In genomic region chr5:176365663-176366574, GRCh38 we compare ENCODE assay signal across 8 cellular contexts. TPM values are rescaled to one million over a fixed set of nuclear protein-coding genes. Genes with fewer than 3 reads are reported as not detected.
A peak's percentile ranks its signal among the peaks of the same experiment; 100 is the strongest.
DNase-seq lines count a peak whose midpoint lies in the region; ATAC-seq and TF ChIP-seq lines count a peak whose summit lies in the region.

No MANE protein-coding gene starts in this region.

- H3K9ac ChIP-seq in endodermal cell (ENCODE audit: extremely low read depth, low read length, poor library complexity, severe bottlenecking): peak overlapping the region; percentile 8

- peak overlapping the region; percentile 53 for H3K4me3 Mint-ChIP-seq in endodermal cell
- H3K4me3 Mint-ChIP-seq in mesothelial cell of epicardium: peak overlapping the region; percentile 69

- DNase-seq in EL (peak; percentile 77), WERI-Rb-1 (no peak), endodermal cell (peak; percentile 83), mesothelial cell of epicardium (ENCODE audit: low spot score in 2 of 2, unreplicated experiment in 2 of 2) (peak; percentile 46 to 69), stromal cell of bone marrow (ENCODE audit: low read depth) (peak; percentile 21), LoVo (ENCODE audit: low spot score) (no peak), SKM-1 (lab: John Stamatoyannopoulos, UW; ENCODE audit: unreplicated experiment) (no peak)

- WGBS in endodermal cell (ENCODE audit: insufficient coverage in 1 of 2, insufficient read length in 1 of 2), 2 experiments: 6 to 8% methylated on average over 59 to 95 of the region's 95 CpGs

- H3K27ac Mint-ChIP-seq in endodermal cell (no peak overlapping the region), mesothelial cell of epicardium (no peak overlapping the region)

- ATAC-seq in HG02678 (IDR thresholded peaks at IDR 0.05; ENCODE audit: unreplicated experiment): peak; percentile 12

- H3K36me3 Mint-ChIP-seq in endodermal cell (ENCODE audit: low read depth) (peaks cover 16% of the 10 kb centered on the region), mesothelial cell of epicardium (peaks cover 22% of the 10 kb centered on the region)

- H3K27ac ChIP-seq in WERI-Rb-1 (no peak overlapping the region), endodermal cell (ENCODE audit: low read depth, low read length) (no peak overlapping the region)

- H3K4me1 Mint-ChIP-seq in endodermal cell: peaks cover 3% of the 10 kb centered on the region
- H3K4me1 Mint-ChIP-seq in mesothelial cell of epicardium: peaks cover 8% of the 10 kb centered on the region

- peaks cover 2% of the 10 kb centered on the region for H3K4me1 ChIP-seq in endodermal cell (ENCODE audit: control insufficient read depth, insufficient read depth, low read length)

- H3K9me3 Mint-ChIP-seq in endodermal cell (no peaks in the 10 kb centered on the region), mesothelial cell of epicardium (no peaks in the 10 kb centered on the region)

- H3K27me3 Mint-ChIP-seq in endodermal cell (ENCODE audit: insufficient read depth): peaks cover 57% of the 10 kb centered on the region
- peaks cover 17% of the 10 kb centered on the region for H3K27me3 Mint-ChIP-seq in mesothelial cell of epicardium (ENCODE audit: low read depth)

- H3K4me3 ChIP-seq in WERI-Rb-1 (ENCODE audit: low read depth, low read length) (peak overlapping the region; percentile 82), endodermal cell (ENCODE audit: low read length) (peak overlapping the region; percentile 83)

- TF ChIP-seq CTCF in WERI-Rb-1 (IDR thresholded peaks at IDR 0.05; ENCODE audit: low read depth, low read length): no peak
- no peak for TF ChIP-seq CTCF in endodermal cell (conservative IDR thresholded peaks at IDR 0.05)
- no peak for TF ChIP-seq CTCF in mesothelial cell of epicardium (IDR thresholded peaks at IDR 0.05; ENCODE audit: unreplicated experiment)

- H3K36me3 ChIP-seq in WERI-Rb-1 (peaks cover 7% of the 10 kb centered on the region), endodermal cell (ENCODE audit: control insufficient read depth, insufficient read depth, low read length) (peaks cover 11% of the 10 kb centered on the region)

- H3K9me3 ChIP-seq in WERI-Rb-1 (ENCODE audit: severe bottlenecking) (no peaks in the 10 kb centered on the region), endodermal cell (ENCODE audit: control insufficient read depth, low read length) (no peaks in the 10 kb centered on the region)

- H3K27me3 ChIP-seq in WERI-Rb-1 (ENCODE audit: insufficient read depth, low read depth, severe bottlenecking) (no peaks in the 10 kb centered on the region), endodermal cell (ENCODE audit: control insufficient read depth, insufficient read depth, low read length, poor library complexity, severe bottlenecking) (peaks cover 43% of the 10 kb centered on the region)

RNA-seq across cellular contexts. Expression of gene ARL10, which starts 0.6 kb away (rescaled TPM):
- total RNA-seq in endodermal cell (10 to 100 TPM; 10.2 to 11.4 TPM), mesothelial cell of epicardium (39.4 to 46.0 TPM (median 42.8 TPM) in 3 replicates)
- polyA plus RNA-seq in endodermal cell (2013, experiment 1 of 2): 12.2 TPM
- 12.5 TPM for polyA plus RNA-seq in endodermal cell (2013, experiment 2 of 2)

RNA-seq across cellular contexts. Expression of gene KIAA1191, which starts 4.4 kb away (rescaled TPM):
- 100 to 1,000 TPM; 135 to 172 TPM for total RNA-seq in endodermal cell
- 137 TPM for polyA plus RNA-seq in endodermal cell (2013, experiment 1 of 2)
- 140 TPM for polyA plus RNA-seq in endodermal cell (2013, experiment 2 of 2)
- total RNA-seq in mesothelial cell of epicardium: 91.3 to 94.5 TPM (median 91.8 TPM) in 3 replicates

RNA-seq across cellular contexts. Expression of gene NOP16, which starts 22.5 kb away (rescaled TPM):
- total RNA-seq in endodermal cell (10 to 100 TPM; 18.6 to 31.3 TPM), mesothelial cell of epicardium (23.4 to 27.7 TPM (median 26.2 TPM) in 3 replicates)
- polyA plus RNA-seq in endodermal cell (2013, experiment 1 of 2): 19.3 TPM
- polyA plus RNA-seq in endodermal cell (2013, experiment 2 of 2): 19.2 TPM

RNA-seq across cellular contexts. Expression of gene HIGD2A, which starts 22.6 kb away (rescaled TPM):
- total RNA-seq in endodermal cell (100 to 1,000 TPM; 101 to 102 TPM), mesothelial cell of epicardium (81.4 to 82.5 TPM (median 81.9 TPM) in 3 replicates)
- 139 TPM for polyA plus RNA-seq in endodermal cell (2013, experiment 1 of 2)
- polyA plus RNA-seq in endodermal cell (2013, experiment 2 of 2): 127 TPM

RNA-seq across cellular contexts. Expression of gene CLTB, which starts 50.4 kb away (rescaled TPM):
- total RNA-seq in endodermal cell (10 to 100 TPM; 40.9 to 49.7 TPM), mesothelial cell of epicardium (43.3 to 46.8 TPM (median 44.1 TPM) in 3 replicates)
- 32.9 TPM for polyA plus RNA-seq in endodermal cell (2013, experiment 1 of 2)
- polyA plus RNA-seq in endodermal cell (2013, experiment 2 of 2): 36.2 TPM

Comparison
In these comparisons a context has a peak if more than half of its experiments do, and no peak if none do; other contexts are left out.
1. DNase-seq: peak in EL (single experiment), endodermal cell (single experiment), mesothelial cell of epicardium (2 of 2) and stromal cell of bone marrow (single experiment); none in WERI-Rb-1 (single experiment), LoVo (single experiment) and SKM-1 (single experiment).